In the genomic region with DNA sequence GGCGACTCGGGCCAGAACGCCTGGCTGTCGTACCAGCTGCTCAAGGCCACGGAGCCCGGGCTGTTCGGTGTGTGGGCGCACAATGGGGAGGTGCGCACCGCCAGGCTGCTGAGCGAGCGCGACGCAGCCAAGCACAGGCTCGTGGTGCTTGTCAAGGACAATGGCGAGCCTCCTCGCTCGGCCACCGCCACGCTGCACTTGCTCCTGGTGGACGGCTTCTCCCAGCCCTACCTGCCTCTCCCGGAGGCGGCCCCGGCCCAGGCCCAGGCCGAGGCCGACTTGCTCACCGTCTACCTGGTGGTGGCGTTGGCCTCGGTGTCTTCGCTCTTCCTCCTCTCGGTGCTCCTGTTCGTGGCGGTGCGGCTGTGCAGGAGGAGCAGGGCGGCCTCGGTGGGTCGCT, we compare ENCODE assay signal across 4 cellular contexts. TPM values are rescaled to one million over a fixed set of nuclear protein-coding genes. Genes with fewer than 3 reads are reported as not detected.
"Had no signal": no experiment of that assay in that cellular context is flagged by ENCODE, and none has a peak within 500 bp of the region (broad histone marks: within the 10 kb centered on the region; RNA-seq: fewer than 3 reads in every experiment).

No MANE protein-coding gene starts in this region.

RNA-seq across cellular contexts. Expression of a gene that starts 2.2 kb away (rescaled TPM):
- total RNA-seq: naive thymus-derived CD8-positive, alpha-beta T cell; natural killer cell treated with Interleukin-12 subunit alpha and Interleukin-12 subunit beta and Interleukin-15 and Interleukin-18, amount 100 ng/mL, for 72 hours had no signal
- polyA plus RNA-seq: naive thymus-derived CD4-positive, alpha-beta T cell; naive thymus-derived CD8-positive, alpha-beta T cell had no signal

RNA-seq across cellular contexts. Expression of a gene that starts 5.1 kb away (rescaled TPM):
- total RNA-seq: naive thymus-derived CD4-positive, alpha-beta T cell; naive thymus-derived CD8-positive, alpha-beta T cell; natural killer cell; natural killer cell treated with Interleukin-12 subunit alpha and Interleukin-12 subunit beta and Interleukin-15 and Interleukin-18, amount 100 ng/mL, for 72 hours had no signal
- polyA plus RNA-seq: naive thymus-derived CD4-positive, alpha-beta T cell; naive thymus-derived CD8-positive, alpha-beta T cell had no signal

RNA-seq across cellular contexts. Expression of a gene that starts 7.4 kb away (rescaled TPM):
- total RNA-seq: naive thymus-derived CD8-positive, alpha-beta T cell had no signal
- polyA plus RNA-seq: naive thymus-derived CD4-positive, alpha-beta T cell; naive thymus-derived CD8-positive, alpha-beta T cell had no signal

RNA-seq across cellular contexts. Expression of a gene that starts 12.1 kb away (rescaled TPM):
- total RNA-seq: naive thymus-derived CD8-positive, alpha-beta T cell; natural killer cell; natural killer cell treated with Interleukin-12 subunit alpha and Interleukin-12 subunit beta and Interleukin-15 and Interleukin-18, amount 100 ng/mL, for 72 hours had no signal
- polyA plus RNA-seq: naive thymus-derived CD4-positive, alpha-beta T cell; naive thymus-derived CD8-positive, alpha-beta T cell had no signal

RNA-seq across cellular contexts. Expression of a gene that starts 14.2 kb away (rescaled TPM):
- total RNA-seq: naive thymus-derived CD4-positive, alpha-beta T cell; naive thymus-derived CD8-positive, alpha-beta T cell; natural killer cell; natural killer cell treated with Interleukin-12 subunit alpha and Interleukin-12 subunit beta and Interleukin-15 and Interleukin-18, amount 100 ng/mL, for 72 hours had no signal
- polyA plus RNA-seq: naive thymus-derived CD4-positive, alpha-beta T cell; naive thymus-derived CD8-positive, alpha-beta T cell had no signal
